Comparison of ENCODE assay signal across 2 cellular contexts in the genomic region with DNA sequence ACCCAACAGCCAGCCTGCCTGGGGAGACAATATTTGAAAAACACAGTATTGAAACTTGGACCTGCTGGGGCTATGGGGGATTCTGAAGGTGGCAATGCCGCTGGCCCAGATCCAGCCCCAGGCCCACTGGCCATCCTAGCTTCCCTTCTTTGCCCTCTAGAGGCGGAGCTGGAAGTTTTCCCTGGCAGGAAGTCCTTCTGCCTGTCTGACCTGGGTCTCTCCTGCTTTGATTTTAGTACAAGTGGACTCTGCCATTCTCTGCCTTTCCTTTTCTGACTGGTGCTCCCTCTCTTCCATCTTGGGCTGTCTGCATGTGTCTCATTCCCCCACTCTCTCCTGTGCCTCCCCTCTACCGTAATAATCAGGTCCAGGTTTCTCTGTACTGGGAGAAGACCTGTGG.
TF ChIP-seq lines count a peak whose summit lies in the region.

No MANE protein-coding gene starts in this region.

TF ChIP-seq in SK-N-SH, 30 proteins besides CTCF, POLR2A, EP300 and RAD21 (continued from another document):
- TF ChIP-seq IRF3 (IDR thresholded peaks at IDR 0.05; ENCODE audit: low read depth, low read length) = no peak
- no peak for TF ChIP-seq NRF1 (IDR thresholded peaks at IDR 0.05; ENCODE audit: low read depth, low read length)
- TF ChIP-seq PBX3 (IDR thresholded peaks at IDR 0.05) = no peak

TF ChIP-seq in SK-N-SH treated with all-trans-retinoic acid at 6 μM for 48 hours, 23 proteins besides CTCF, POLR2A, EP300 and RAD21 (continued from another document):
- TF ChIP-seq BACH2 (CRISPR knock-in tag; IDR thresholded peaks at IDR 0.05; ENCODE audit: borderline replicate concordance) (no peak), OSR1 (CRISPR knock-in tag; IDR thresholded peaks at IDR 0.05) (no peak), ZNF565 (CRISPR knock-in tag; conservative IDR thresholded peaks at IDR 0.05; ENCODE audit: low read depth) (no peak), PATZ1 (CRISPR knock-in tag; IDR thresholded peaks at IDR 0.05; ENCODE audit: borderline replicate concordance) (no peak), POU6F1 (CRISPR knock-in tag; IDR thresholded peaks at IDR 0.05; ENCODE audit: borderline replicate concordance, low read depth) (no peak), RARB (CRISPR knock-in tag; IDR thresholded peaks at IDR 0.05) (no peak), GLIS3 (CRISPR knock-in tag; IDR thresholded peaks at IDR 0.05) (no peak), CREB5 (CRISPR knock-in tag; IDR thresholded peaks at IDR 0.05; ENCODE audit: low read depth) (no peak), ZFP30 (CRISPR knock-in tag; IDR thresholded peaks at IDR 0.05) (no peak), PPARA (CRISPR knock-in tag; IDR thresholded peaks at IDR 0.05; ENCODE audit: borderline replicate concordance) (no peak), TOX (CRISPR knock-in tag; IDR thresholded peaks at IDR 0.05; ENCODE audit: borderline replicate concordance) (no peak), SNAI2 (CRISPR knock-in tag; IDR thresholded peaks at IDR 0.05) (no peak), ESRRG (CRISPR knock-in tag; IDR thresholded peaks at IDR 0.05) (no peak), TCF4 (CRISPR knock-in tag; IDR thresholded peaks at IDR 0.05; ENCODE audit: borderline replicate concordance) (no peak), ISL1 (CRISPR knock-in tag; IDR thresholded peaks at IDR 0.05) (no peak), ZC3H10 (CRISPR knock-in tag; IDR thresholded peaks at IDR 0.05) (no peak), ZNF8 (CRISPR knock-in tag; IDR thresholded peaks at IDR 0.05) (no peak), TSHZ2 (CRISPR knock-in tag; IDR thresholded peaks at IDR 0.05) (no peak)
